1 cellular context compared by ENCODE assay signal in genomic region chr5:139368613-139369012, GRCh38.
TF ChIP-seq lines count a peak whose summit lies in the region.

No MANE protein-coding gene starts in this region.

TF ChIP-seq in HCT116, 20 proteins besides CTCF, POLR2A, EP300 and RAD21 (continued from another document):
- TF ChIP-seq REST (IDR thresholded peaks at IDR 0.05; ENCODE audit: low read depth) (no peak), ZBTB33 (IDR thresholded peaks at IDR 0.05; ENCODE audit: extremely low read depth, insufficient replicate concordance, low read length) (no peak), ZNF274 (IDR thresholded peaks at IDR 0.05; ENCODE audit: low read depth, low read length) (no peak), FOSL1 (IDR thresholded peaks at IDR 0.05; ENCODE audit: low read depth) (no peak), CBX3 (IDR thresholded peaks at IDR 0.05; ENCODE audit: low read depth) (no peak), EGR1 (IDR thresholded peaks at IDR 0.05; ENCODE audit: low read depth) (no peak), SRF (IDR thresholded peaks at IDR 0.05; ENCODE audit: low read depth) (no peak), EZH2phosphoT487 (IDR thresholded peaks at IDR 0.05; ENCODE audit: borderline replicate concordance) (no peak), POLR2AphosphoS5 (IDR thresholded peaks at IDR 0.05; ENCODE audit: low read depth, low read length) (no peak), MAX (IDR thresholded peaks at IDR 0.05) (no peak), SP1 (IDR thresholded peaks at IDR 0.05; ENCODE audit: low read depth) (no peak)
TF ChIP-seq in HCT116: peak in this region for 0.
